1 cellular context compared by ENCODE assay signal in genomic region chr2:95022309-95023221, GRCh38.
TF ChIP-seq lines count a peak whose summit lies in the region.

No MANE protein-coding gene starts in this region.

TF ChIP-seq in HEK293, 187 proteins besides CTCF, POLR2A, EP300 and RAD21 (continued from another document):
- TF ChIP-seq PRDM6 (tag by site-specific recombination; IDR thresholded peaks at IDR 0.05) (no peak), ZNF501 (tag by site-specific recombination; IDR thresholded peaks at IDR 0.05) (no peak), ZNF654 (tag by site-specific recombination; IDR thresholded peaks at IDR 0.05; ENCODE audit: low read depth) (peak; percentile 71), ZNF223 (tag by site-specific recombination; IDR thresholded peaks at IDR 0.05) (no peak), ZNF133 (tag by site-specific recombination; IDR thresholded peaks at IDR 0.05) (no peak), ZNF114 (tag by site-specific recombination; IDR thresholded peaks at IDR 0.05) (no peak), KLF7 (tag by site-specific recombination; IDR thresholded peaks at IDR 0.05; ENCODE audit: borderline replicate concordance) (no peak), ATF2 (tag by site-specific recombination; IDR thresholded peaks at IDR 0.05; ENCODE audit: low read depth) (no peak), ZNF670 (tag by site-specific recombination; IDR thresholded peaks at IDR 0.05; ENCODE audit: low read depth) (no peak), ZSCAN16 (tag by site-specific recombination; IDR thresholded peaks at IDR 0.05) (no peak), BCL6B (tag by site-specific recombination; IDR thresholded peaks at IDR 0.05) (no peak), ZNF580 (tag by site-specific recombination; IDR thresholded peaks at IDR 0.05) (no peak), GFI1B (tag by site-specific recombination; IDR thresholded peaks at IDR 0.05) (no peak), ZNF248 (tag by site-specific recombination; IDR thresholded peaks at IDR 0.05) (no peak), ZNF785 (tag by site-specific recombination; IDR thresholded peaks at IDR 0.05) (no peak), ZNF202 (tag by site-specific recombination; IDR thresholded peaks at IDR 0.05; ENCODE audit: borderline replicate concordance) (no peak), SCRT1 (tag by site-specific recombination; IDR thresholded peaks at IDR 0.05; ENCODE audit: borderline replicate concordance) (peak; percentile 36; the same call in 1 of the 2 replicates), PATZ1 (tag by site-specific recombination; IDR thresholded peaks at IDR 0.05) (no peak), HOXA7 (CRISPR knock-in tag; IDR thresholded peaks at IDR 0.05; ENCODE audit: borderline replicate concordance) (no peak), ZNF791 (tag by site-specific recombination; IDR thresholded peaks at IDR 0.05) (no peak), ZFP37 (tag by site-specific recombination; IDR thresholded peaks at IDR 0.05) (no peak), ZNF10 (tag by site-specific recombination; IDR thresholded peaks at IDR 0.05) (no peak), ZNF621 (tag by site-specific recombination; IDR thresholded peaks at IDR 0.05) (no peak), SCRT2 (tag by site-specific recombination; IDR thresholded peaks at IDR 0.05) (peak; percentile 98), ZNF112 (tag by site-specific recombination; IDR thresholded peaks at IDR 0.05) (no peak), ZNF26 (tag by site-specific recombination; IDR thresholded peaks at IDR 0.05) (no peak), ZNF24 (tag by site-specific recombination; IDR thresholded peaks at IDR 0.05) (no peak), ZIC2 (tag by site-specific recombination; IDR thresholded peaks at IDR 0.05) (peak; percentile 56; the same call in 1 of the 2 replicates), ZSCAN5A (tag by site-specific recombination; IDR thresholded peaks at IDR 0.05) (no peak)
- TF ChIP-seq, protein P1, sequence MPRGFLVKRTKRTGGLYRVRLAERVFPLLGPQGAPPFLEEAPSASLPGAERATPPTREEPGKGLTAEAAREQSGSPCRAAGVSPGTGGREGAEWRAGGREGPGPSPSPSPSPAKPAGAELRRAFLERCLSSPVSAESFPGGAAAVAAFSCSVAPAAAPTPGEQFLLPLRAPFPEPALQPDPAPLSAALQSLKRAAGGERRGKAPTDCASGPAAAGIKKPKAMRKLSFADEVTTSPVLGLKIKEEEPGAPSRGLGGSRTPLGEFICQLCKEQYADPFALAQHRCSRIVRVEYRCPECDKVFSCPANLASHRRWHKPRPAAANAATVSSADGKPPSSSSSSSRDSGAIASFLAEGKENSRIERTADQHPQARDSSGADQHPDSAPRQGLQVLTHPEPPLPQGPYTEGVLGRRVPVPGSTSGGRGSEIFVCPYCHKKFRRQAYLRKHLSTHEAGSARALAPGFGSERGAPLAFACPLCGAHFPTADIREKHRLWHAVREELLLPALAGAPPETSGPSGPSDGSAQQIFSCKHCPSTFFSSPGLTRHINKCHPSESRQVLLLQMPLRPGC (tag by site-specific recombination; IDR thresholded peaks at IDR 0.05), result no peak
- TF ChIP-seq, protein P2, sequence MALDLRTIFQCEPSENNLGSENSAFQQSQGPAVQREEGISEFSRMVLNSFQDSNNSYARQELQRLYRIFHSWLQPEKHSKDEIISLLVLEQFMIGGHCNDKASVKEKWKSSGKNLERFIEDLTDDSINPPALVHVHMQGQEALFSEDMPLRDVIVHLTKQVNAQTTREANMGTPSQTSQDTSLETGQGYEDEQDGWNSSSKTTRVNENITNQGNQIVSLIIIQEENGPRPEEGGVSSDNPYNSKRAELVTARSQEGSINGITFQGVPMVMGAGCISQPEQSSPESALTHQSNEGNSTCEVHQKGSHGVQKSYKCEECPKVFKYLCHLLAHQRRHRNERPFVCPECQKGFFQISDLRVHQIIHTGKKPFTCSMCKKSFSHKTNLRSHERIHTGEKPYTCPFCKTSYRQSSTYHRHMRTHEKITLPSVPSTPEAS (tag by site-specific recombination; IDR thresholded peaks at IDR 0.05), result no peak
